Comparison of ENCODE assay signal across 8 cellular contexts in the genomic region with DNA sequence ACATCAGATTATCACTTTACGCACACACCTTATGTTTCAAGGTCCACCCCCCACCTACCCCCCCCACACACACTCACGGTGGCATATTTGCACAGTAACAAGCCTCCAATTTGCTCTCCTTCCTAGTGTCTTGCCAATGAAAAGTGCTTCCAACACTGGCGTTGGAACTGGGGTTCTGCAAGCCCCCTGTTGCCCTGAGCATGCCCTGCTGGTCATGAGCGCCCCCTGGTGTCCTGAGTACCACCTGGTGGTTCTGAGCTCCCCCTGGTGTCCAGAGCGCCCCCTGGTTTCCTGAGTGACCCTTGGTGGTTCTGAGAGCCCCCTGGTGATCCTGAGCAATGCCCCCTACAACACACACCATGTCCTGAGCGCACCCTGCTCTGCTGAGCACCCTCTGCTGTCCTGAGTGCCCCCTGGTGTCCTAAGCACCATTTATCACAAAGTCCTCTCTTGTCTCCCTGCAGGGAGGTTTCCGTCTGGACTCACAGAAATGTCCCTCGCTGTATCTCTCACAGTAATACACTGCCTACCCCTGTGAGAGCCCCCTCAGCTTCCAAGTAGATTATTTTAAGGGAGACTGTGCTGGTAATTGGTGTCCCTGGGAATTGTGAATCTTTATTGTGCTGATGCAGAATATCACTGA.
A peak's percentile ranks its signal among the peaks of the same experiment; 100 is the strongest.
DNase-seq lines count a peak whose midpoint lies in the region; ATAC-seq and TF ChIP-seq lines count a peak whose summit lies in the region.
"Not testable (repeated sequence)": the region's sequence is repeated elsewhere in the genome, so short reads cannot be mapped to it uniquely, and the experiment has no call there.

No MANE protein-coding gene starts in this region.

- not testable (repeated sequence) for H3K4me1 Mint-ChIP-seq in activated CD4-positive, alpha-beta memory T cell treated with anti-CD3 and anti-CD28 coated beads for 36 hours (ENCODE audit: low read depth); activated naive CD8-positive, alpha-beta T cell treated with anti-CD3 and anti-CD28 coated beads, Interleukin-2, amount 10 ng/mL, durations not matched to agents 7 days and 5 days
- peaks cover 10 to 54% of the 10 kb centered on the region in 2 donors for H3K4me1 Mint-ChIP-seq in natural killer cell treated with Interleukin-12 subunit alpha and Interleukin-12 subunit beta and Interleukin-15 and Interleukin-18, amount 100 ng/mL, for 72 hours (ENCODE audit: low read depth in 2 of 2)

- not testable (repeated sequence) for H3K4me2 ChIP-seq in OCI-LY7 (ENCODE audit: low read length)

- H3K9me3 ChIP-seq in OCI-LY7 (ENCODE audit: low read length), result not testable (repeated sequence)

- in situ Hi-C loops in GM13977 (cut with MboI; ENCODE audit: low pct_unique_long_range_greater_than_20kb, low sequenced_read_pairs, unreplicated experiment), result not testable (repeated sequence)

- H3K27ac Mint-ChIP-seq in activated CD4-positive, alpha-beta memory T cell treated with anti-CD3 and anti-CD28 coated beads for 36 hours; activated naive CD8-positive, alpha-beta T cell treated with anti-CD3 and anti-CD28 coated beads, Interleukin-2, amount 10 ng/mL, durations not matched to agents 7 days and 5 days: not testable (repeated sequence)
- peak overlapping the region in 1 of 2 donors; percentile 78 for H3K27ac Mint-ChIP-seq in natural killer cell treated with Interleukin-12 subunit alpha and Interleukin-12 subunit beta and Interleukin-15 and Interleukin-18, amount 100 ng/mL, for 72 hours

- not testable (repeated sequence) for H4K20me1 ChIP-seq in OCI-LY7 (ENCODE audit: insufficient read depth, low read length)

- POLR2A ChIA-PET in OCI-LY7 (lab: Charles Lee); activated CD4-positive, alpha-beta memory T cell treated with anti-CD3 and anti-CD28 coated beads for 36 hours (lab: Charles Lee); activated naive CD8-positive, alpha-beta T cell treated with anti-CD3 and anti-CD28 coated beads, Interleukin-2, amount 10 ng/mL, durations not matched to agents 7 days and 5 days (lab: Charles Lee): not testable (repeated sequence)

- not testable (repeated sequence) for H3K36me3 ChIP-seq in OCI-LY7 (ENCODE audit: insufficient read depth, low read length)

- H3K79me2 ChIP-seq in OCI-LY7 (ENCODE audit: insufficient read depth, low read depth, low read length), result not testable (repeated sequence)

- not testable (repeated sequence) for H3K36me3 Mint-ChIP-seq in activated CD4-positive, alpha-beta memory T cell treated with anti-CD3 and anti-CD28 coated beads for 36 hours; activated naive CD8-positive, alpha-beta T cell treated with anti-CD3 and anti-CD28 coated beads, Interleukin-2, amount 10 ng/mL, durations not matched to agents 7 days and 5 days; natural killer cell treated with Interleukin-12 subunit alpha and Interleukin-12 subunit beta and Interleukin-15 and Interleukin-18, amount 100 ng/mL, for 72 hours

- peak; percentile 30 for ATAC-seq in activated naive CD8-positive, alpha-beta T cell treated with anti-CD3 and anti-CD28 coated beads, Interleukin-2, amount 10 ng/mL, durations not matched to agents 7 days and 5 days (ENCODE audit: low read depth)
- ATAC-seq in natural killer cell treated with Interleukin-12 subunit alpha and Interleukin-12 subunit beta and Interleukin-15 and Interleukin-18, amount 100 ng/mL, for 72 hours, result not testable (repeated sequence)

- not testable (repeated sequence) for BruUV-seq in OCI-LY7 (replicated peaks; lab: Mats Ljungman, UMichigan)

- not testable (repeated sequence) for H3K27me3 Mint-ChIP-seq in activated CD4-positive, alpha-beta memory T cell treated with anti-CD3 and anti-CD28 coated beads for 36 hours; activated naive CD8-positive, alpha-beta T cell treated with anti-CD3 and anti-CD28 coated beads, Interleukin-2, amount 10 ng/mL, durations not matched to agents 7 days and 5 days; natural killer cell treated with Interleukin-12 subunit alpha and Interleukin-12 subunit beta and Interleukin-15 and Interleukin-18, amount 100 ng/mL, for 72 hours

- H3K9me2 ChIP-seq in OCI-LY7 (ENCODE audit: insufficient read depth, low read length), result not testable (repeated sequence)

- H3K4me3 ChIP-seq in OCI-LY7 (ENCODE audit: low read depth, low read length, poor library complexity, severe bottlenecking), result not testable (repeated sequence)

- not testable (repeated sequence) for H3K27ac ChIP-seq in OCI-LY7 (ENCODE audit: low read depth, low read length, poor library complexity, severe bottlenecking)

- TF ChIP-seq CTCF in GM13977 (IDR thresholded peaks at IDR 0.05; ENCODE audit: extremely low read depth, insufficient read depth, missing control alignments), result peak; percentile 48
- peak; percentile 60 for TF ChIP-seq CTCF in OCI-LY7 (conservative IDR thresholded peaks at IDR 0.05; ENCODE audit: low read length)

- not testable (repeated sequence) for H2AFZ ChIP-seq in OCI-LY7 (ENCODE audit: low read length)

- CTCF ChIA-PET in OCI-LY7 (lab: Charles Lee; ENCODE audit: unreplicated experiment), result not testable (repeated sequence)
- CTCF ChIA-PET in activated CD4-positive, alpha-beta memory T cell treated with anti-CD3 and anti-CD28 coated beads for 36 hours (lab: Charles Lee), result interaction anchor here (0.6 to 3.6 kb wide), 4 partner anchors 9 to 1276 kb away, joined by 3 to 31 read pairs (median 6); no protein-coding TSS in a partner anchor

- DNase-seq in GM13977 (ENCODE audit: low spot score); OCI-LY7 (ENCODE audit: low spot score); natural killer cell treated with Interleukin-12 subunit alpha and Interleukin-12 subunit beta and Interleukin-15 and Interleukin-18, amount 100 ng/mL, for 72 hours (ENCODE audit: low spot score): not testable (repeated sequence)
- peak; percentile 41 for DNase-seq in activated CD4-positive, alpha-beta memory T cell treated with anti-CD3 and anti-CD28 coated beads for 36 hours
- peak; percentile 33 for DNase-seq in activated CD8-positive, alpha-beta memory T cell treated with anti-CD3 and anti-CD28 coated beads, Interleukin-2, amount 50 U/mL, for 4 hours
- peak; percentile 63 to 64 for DNase-seq in activated T-cell treated with anti-CD3 and anti-CD28 coated beads, Interleukin-2, amount 50 U/mL, for 48 hours
- peak; percentile 26 for DNase-seq in activated gamma-delta T cell treated with Interleukin-2 at 50 U/mL for 16 hours
- peak; percentile 41 for DNase-seq in activated naive CD8-positive, alpha-beta T cell treated with anti-CD3 and anti-CD28 coated beads, Interleukin-2, amount 10 ng/mL, durations not matched to agents 7 days and 5 days

- peaks cover 19% of the 10 kb centered on the region for H3K4me1 ChIP-seq in OCI-LY7 (ENCODE audit: insufficient read depth, low read length, poor library complexity, severe bottlenecking)

- H3K4me3 Mint-ChIP-seq in activated CD4-positive, alpha-beta memory T cell treated with anti-CD3 and anti-CD28 coated beads for 36 hours; activated naive CD8-positive, alpha-beta T cell treated with anti-CD3 and anti-CD28 coated beads, Interleukin-2, amount 10 ng/mL, durations not matched to agents 7 days and 5 days: not testable (repeated sequence)
- peak overlapping the region; percentile 65 for H3K4me3 Mint-ChIP-seq in natural killer cell treated with Interleukin-12 subunit alpha and Interleukin-12 subunit beta and Interleukin-15 and Interleukin-18, amount 100 ng/mL, for 72 hours

- intact Hi-C loops in OCI-LY7 (cut with micrococcal nuclease; ENCODE audit: unreplicated experiment); activated CD4-positive, alpha-beta memory T cell treated with anti-CD3 and anti-CD28 coated beads for 36 hours (cut with micrococcal nuclease): not testable (repeated sequence)

- H3K9me3 Mint-ChIP-seq in activated CD4-positive, alpha-beta memory T cell treated with anti-CD3 and anti-CD28 coated beads for 36 hours; activated naive CD8-positive, alpha-beta T cell treated with anti-CD3 and anti-CD28 coated beads, Interleukin-2, amount 10 ng/mL, durations not matched to agents 7 days and 5 days; natural killer cell treated with Interleukin-12 subunit alpha and Interleukin-12 subunit beta and Interleukin-15 and Interleukin-18, amount 100 ng/mL, for 72 hours: not testable (repeated sequence)
